8 cellular contexts compared by ENCODE assay signal in genomic region chr1:26827663-26828062, GRCh38. TPM values are rescaled to one million over a fixed set of nuclear protein-coding genes. Genes with fewer than 3 reads are reported as not detected.
A peak's percentile ranks its signal among the peaks of the same experiment; 100 is the strongest.
DNase-seq lines count a peak whose midpoint lies in the region; ATAC-seq and TF ChIP-seq lines count a peak whose summit lies in the region.

No MANE protein-coding gene starts in this region.

- BruUV-seq in OCI-LY7 (replicated peaks; lab: Mats Ljungman, UMichigan), result no TSS peak

- H2AK5ac ChIP-seq in neuronal stem cell (ENCODE audit: low read depth, low read length), result peak overlapping the region; percentile 94

- H2BK120ac ChIP-seq in neuronal stem cell (ENCODE audit: low read depth, low read length), result peak overlapping the region; percentile 27

- no peaks in the 10 kb centered on the region for H3K9me2 ChIP-seq in OCI-LY7 (ENCODE audit: insufficient read depth, low read length)

- H4K91ac ChIP-seq in neuronal stem cell (ENCODE audit: low read depth, low read length, poor library complexity), result no peak overlapping the region

- no peak for ATAC-seq in GM19452 (IDR thresholded peaks at IDR 0.05; ENCODE audit: unreplicated experiment)

- no peak overlapping the region for H3K23ac ChIP-seq in neuronal stem cell (ENCODE audit: low read depth, low read length, poor library complexity)

- H3K4ac ChIP-seq in neuronal stem cell (ENCODE audit: low read length), result no peak overlapping the region

- peaks cover 28% of the 10 kb centered on the region for H3K79me1 ChIP-seq in neuronal stem cell (ENCODE audit: low read depth, low read length)

- WGBS in neuronal stem cell (ENCODE audit: extremely low coverage in 2 of 2, insufficient read length in 2 of 2, insufficient replicate concordance in 1 of 2), 2 donors, result no CpG with 5 or more reads among the region's 11 CpGs

- DNase-seq in CD4-positive, alpha-beta memory T cell, result no peak
- DNase-seq in OCI-LY7 (ENCODE audit: low spot score), result no peak
- DNase-seq in epithelial cell of proximal tubule (ENCODE audit: low read depth), result no peak
- no peak for DNase-seq in neuronal stem cell (ENCODE audit: low spot score)
- DNase-seq in central memory CD4-positive, alpha-beta T cell, result no peak
- DNase-seq in NCI-H2107 (lab: John Stamatoyannopoulos, UW), result no peak
- DNase-seq in dermis blood vessel endothelial cell, result no peak

- no peak overlapping the region for H3K9ac ChIP-seq in neuronal stem cell (ENCODE audit: low read depth, low read length, poor library complexity)

- H3K4me3 ChIP-seq in CD4-positive, alpha-beta memory T cell (ENCODE audit: low read length in 2 of 2), result peak overlapping the region; percentile 50 to 60
- H3K4me3 ChIP-seq in OCI-LY7 (ENCODE audit: low read depth, low read length, poor library complexity, severe bottlenecking) (peak overlapping the region; percentile 71), epithelial cell of proximal tubule (ENCODE audit: low read depth, low read length) (peak overlapping the region; percentile 69), neuronal stem cell (ENCODE audit: low read length in 2 of 2) (peak overlapping the region; percentile 77 to 91)

- H3K4me2 ChIP-seq in OCI-LY7 (ENCODE audit: low read length), result peak overlapping the region; percentile 79
- H3K4me2 ChIP-seq in neuronal stem cell (ENCODE audit: insufficient read depth, low read length, poor library complexity, severe bottlenecking), result peak overlapping the region; percentile 72

- peaks cover 57 to 81% (median 67%) of the 10 kb centered on the region in 4 donors for H3K4me1 Mint-ChIP-seq in CD4-positive, alpha-beta memory T cell

- H3K27me3 Mint-ChIP-seq in CD4-positive, alpha-beta memory T cell, result no peaks in the 10 kb centered on the region

- no peak for TF ChIP-seq CTCF in OCI-LY7 (conservative IDR thresholded peaks at IDR 0.05; ENCODE audit: low read length)
- no peak for TF ChIP-seq CTCF in epithelial cell of proximal tubule (conservative IDR thresholded peaks at IDR 0.05; ENCODE audit: low read depth, low read length)

- H3K79me2 ChIP-seq in OCI-LY7 (ENCODE audit: insufficient read depth, low read depth, low read length), result peaks cover 6% of the 10 kb centered on the region; the same call in 1 of the 2 replicates

- CTCF ChIA-PET in CD4-positive, alpha-beta memory T cell (lab: Charles Lee; ENCODE audit: partially characterized antibody), result interaction anchor here (0.7 to 1.7 kb wide), 4 partner anchors 17 to 136 kb away, joined by 3 to 12 read pairs (median 3); no protein-coding TSS in a partner anchor
- CTCF ChIA-PET in OCI-LY7 (lab: Charles Lee; ENCODE audit: unreplicated experiment), result interaction anchor here (0.9 kb wide), 1 partner anchor 17 kb away, joined by 3 read pairs; no protein-coding TSS in a partner anchor

- no peaks in the 10 kb centered on the region for H3K9me3 ChIP-seq in CD4-positive, alpha-beta memory T cell (ENCODE audit: control insufficient read depth in 1 of 2, low read length in 2 of 2)
- no peaks in the 10 kb centered on the region for H3K9me3 ChIP-seq in OCI-LY7 (ENCODE audit: low read length)
- H3K9me3 ChIP-seq in neuronal stem cell (replicated peaks in 1 of 2; ENCODE audit: control insufficient read depth in 2 of 2, insufficient read depth in 1 of 2, low read depth in 1 of 2, low read length in 2 of 2), result no peaks in the 10 kb centered on the region

- POLR2A ChIA-PET in CD4-positive, alpha-beta memory T cell (lab: Charles Lee; ENCODE audit: partially characterized antibody), result interaction anchor here (1.3 to 5.5 kb wide), 3 partner anchors 10 to 63 kb away, joined by 4 to 19 read pairs (median 9); partner anchors contain the start of gene GPN2
- POLR2A ChIA-PET in OCI-LY7 (lab: Charles Lee), result no interaction called here

- H2AFZ ChIP-seq in OCI-LY7 (ENCODE audit: low read length), result no peak overlapping the region
- H2AFZ ChIP-seq in neuronal stem cell (ENCODE audit: low read length), result no peak overlapping the region

- no peak overlapping the region for H3K14ac ChIP-seq in neuronal stem cell (ENCODE audit: low read length)

- peaks cover 68% of the 10 kb centered on the region for H3K4me1 ChIP-seq in CD4-positive, alpha-beta memory T cell (ENCODE audit: insufficient read depth, low read length)
- H3K4me1 ChIP-seq in OCI-LY7 (ENCODE audit: insufficient read depth, low read length, poor library complexity, severe bottlenecking) (peaks cover 41% of the 10 kb centered on the region), neuronal stem cell (ENCODE audit: control insufficient read depth in 2 of 2, insufficient read depth in 1 of 2, low read depth in 1 of 2, low read length in 2 of 2) (peaks cover 5 to 19% of the 10 kb centered on the region in 2 donors)

- H3K27ac Mint-ChIP-seq in CD4-positive, alpha-beta memory T cell, result peak overlapping the region; percentile 90 to 100 (median 100)

- H2BK5ac ChIP-seq in neuronal stem cell (ENCODE audit: low read length), result no peak overlapping the region

- H3K36me3 Mint-ChIP-seq in CD4-positive, alpha-beta memory T cell, result peaks cover 12 to 35% of the 10 kb centered on the region in 2 donors

- no peaks in the 10 kb centered on the region for H3K27me3 ChIP-seq in CD4-positive, alpha-beta memory T cell (ENCODE audit: insufficient read depth, low read length)
- no peaks in the 10 kb centered on the region for H3K27me3 ChIP-seq in neuronal stem cell (ENCODE audit: control insufficient read depth in 3 of 3, insufficient read depth in 3 of 3, low read depth in 1 of 3, low read length in 3 of 3)

- H3K4me3 Mint-ChIP-seq in CD4-positive, alpha-beta memory T cell, result peak overlapping the region; percentile 92 to 98 (median 92)

- H3K9me3 Mint-ChIP-seq in CD4-positive, alpha-beta memory T cell, result peaks cover 0 to 2% (median 0%) of the 10 kb centered on the region in 8 donors

- H3K27ac ChIP-seq in CD4-positive, alpha-beta memory T cell (ENCODE audit: low read depth, low read length), result peak overlapping the region; percentile 81
- H3K27ac ChIP-seq in OCI-LY7 (ENCODE audit: low read depth, low read length, poor library complexity, severe bottlenecking) (no peak overlapping the region), neuronal stem cell (replicated peaks; ENCODE audit: low read length) (no peak overlapping the region)

- H3K18ac ChIP-seq in neuronal stem cell (ENCODE audit: low read length), result no peak overlapping the region

- no peaks in the 10 kb centered on the region for H4K20me1 ChIP-seq in OCI-LY7 (ENCODE audit: insufficient read depth, low read length)

- no peak overlapping the region for H2BK12ac ChIP-seq in neuronal stem cell (ENCODE audit: low read length)

- H2BK15ac ChIP-seq in neuronal stem cell (ENCODE audit: low read length), result no peak overlapping the region

- intact Hi-C loops in CD4-positive, alpha-beta memory T cell (cut with micrococcal nuclease), result no loop called here
- intact Hi-C loops in OCI-LY7 (cut with micrococcal nuclease; ENCODE audit: unreplicated experiment), result no loop called here

- peaks cover 10% of the 10 kb centered on the region for H3K36me3 ChIP-seq in CD4-positive, alpha-beta memory T cell (ENCODE audit: insufficient read depth, low read length)
- H3K36me3 ChIP-seq in OCI-LY7 (ENCODE audit: insufficient read depth, low read length) (peaks cover 7% of the 10 kb centered on the region; the same call in 1 of the 2 replicates), neuronal stem cell (replicated peaks in 1 of 2; ENCODE audit: control insufficient read depth in 2 of 2, insufficient read depth in 2 of 2, low read length in 2 of 2) (peaks cover 11 to 37% of the 10 kb centered on the region in 2 donors)

- no peak overlapping the region for H4K8ac ChIP-seq in neuronal stem cell (ENCODE audit: low read depth, low read length)

RNA-seq across cellular contexts. Expression of gene ZDHHC18, which starts 1.2 kb away (rescaled TPM):
- 10 to 100 TPM; 54.9 to 56.4 TPM for total RNA-seq in CD4-positive, alpha-beta memory T cell
- 10 to 100 TPM in 1 of 2 donors, 1 to 10 TPM in 1; 6.2 to 18.1 TPM for polyA plus RNA-seq in CD4-positive, alpha-beta memory T cell
- total RNA-seq in OCI-LY7 (2014; rRNA removed; shearing (Covaris generic)), result 8.0 and 19.5 TPM in 2 replicates
- total RNA-seq in OCI-LY7 (2022), result 17.1 and 18.2 TPM in 2 replicates
- 34.2 and 53.3 TPM in 2 replicates for total RNA-seq in epithelial cell of proximal tubule
- polyA plus RNA-seq in neuronal stem cell (2013, experiment 1 of 2), result 44.5 TPM
- 43.3 TPM for polyA plus RNA-seq in neuronal stem cell (2013, experiment 2 of 2)
- total RNA-seq in dermis blood vessel endothelial cell, result 6.8 and 9.2 TPM in 2 replicates

RNA-seq across cellular contexts. Expression of gene SFN, which starts 35.3 kb away (rescaled TPM):
- under 1 TPM; 0.76 to 0.83 TPM for total RNA-seq in CD4-positive, alpha-beta memory T cell
- not detected for polyA plus RNA-seq in CD4-positive, alpha-beta memory T cell
- total RNA-seq in OCI-LY7 (2014; rRNA removed; shearing (Covaris generic)), result 0.75 and 0.95 TPM in 2 replicates
- total RNA-seq in OCI-LY7 (2022) (1.8 and 3.9 TPM in 2 replicates), epithelial cell of proximal tubule (213 and 239 TPM in 2 replicates), dermis blood vessel endothelial cell (0.51 and 0.70 TPM in 2 replicates)
- polyA plus RNA-seq in neuronal stem cell (2013, experiment 1 of 2), result 1.9 TPM
- polyA plus RNA-seq in neuronal stem cell (2013, experiment 2 of 2), result 2.1 TPM

RNA-seq across cellular contexts. Expression of gene PIGV, which starts 39.9 kb away (rescaled TPM):
- total RNA-seq in CD4-positive, alpha-beta memory T cell, result 10 to 100 TPM; 17.7 to 18.2 TPM
- polyA plus RNA-seq in CD4-positive, alpha-beta memory T cell, result 10 to 100 TPM in 1 of 2 donors, 1 to 10 TPM in 1; 7.9 to 13.2 TPM
- total RNA-seq in OCI-LY7 (2014; rRNA removed; shearing (Covaris generic)), result 8.2 and 10.3 TPM in 2 replicates
- total RNA-seq in OCI-LY7 (2022) (15.2 and 18.0 TPM in 2 replicates), epithelial cell of proximal tubule (10.7 and 12.6 TPM in 2 replicates), dermis blood vessel endothelial cell (9.4 and 10.1 TPM in 2 replicates)
- polyA plus RNA-seq in neuronal stem cell (2013, experiment 1 of 2), result 9.6 TPM
- polyA plus RNA-seq in neuronal stem cell (2013, experiment 2 of 2), result 9.7 TPM

Comparison
In these comparisons a context has a peak if more than half of its experiments do, and no peak if none do; other contexts are left out.
1. RNA of gene SFN, which starts 35.3 kb away (total RNA-seq): 213 to 239 TPM in epithelial cell of proximal tubule; 0.75 to 3.9 TPM in OCI-LY7, 0.76 to 0.83 TPM in CD4-positive, alpha-beta memory T cell and 0.51 to 0.70 TPM in dermis blood vessel endothelial cell; every median in the first group is over 10 times any median in the second.
2. Peak in every context shown above with its lines, with median percentiles within 50 percentile points of each other: H3K4me3 ChIP-seq.